1 cellular context compared by ENCODE assay signal in genomic region chr7:101140746-101141382, GRCh38.
TF ChIP-seq lines count a peak whose summit lies in the region.

No MANE protein-coding gene starts in this region.

TF ChIP-seq in K562, 482 proteins besides CTCF, POLR2A, EP300 and RAD21:
- no peak for TF ChIP-seq NRF1 (conservative IDR thresholded peaks at IDR 0.05 in 1 of 2, IDR thresholded peaks at IDR 0.05 in 1 of 2)
- 0 out of 2 replicates have a peak, but pooled peaks have one; percentile 11 for TF ChIP-seq ZNF592 (IDR thresholded peaks at IDR 0.05)
- no peak for TF ChIP-seq CUX1 (CRISPR knock-in tag; IDR thresholded peaks at IDR 0.05)
